In the genomic region with DNA sequence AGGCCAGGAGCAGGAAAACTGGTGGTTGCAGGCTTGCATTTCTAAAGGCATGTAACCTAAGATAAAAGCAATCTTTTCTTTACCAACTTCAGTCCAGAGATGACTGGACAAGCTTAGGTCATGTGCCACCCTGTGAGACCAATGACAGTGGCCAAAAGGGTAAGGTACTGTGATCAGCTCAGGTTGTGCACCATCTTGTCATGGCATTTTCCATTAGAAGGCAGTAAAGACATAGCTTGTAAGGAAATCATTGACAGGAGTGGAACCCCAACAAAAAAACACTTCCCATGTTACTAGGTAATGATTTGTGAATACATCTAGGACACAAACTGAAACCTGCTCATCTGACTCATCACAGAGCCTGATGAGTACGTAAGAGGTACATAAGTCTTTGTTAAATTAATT, we compare ENCODE assay signal across 11 cellular contexts. TPM values are rescaled to one million over a fixed set of nuclear protein-coding genes. Genes with fewer than 3 reads are reported as not detected.
A peak's percentile ranks its signal among the peaks of the same experiment; 100 is the strongest.
DNase-seq lines count a peak whose midpoint lies in the region; ATAC-seq lines count a peak whose summit lies in the region.
"Had no signal": no experiment of that assay in that cellular context is flagged by ENCODE, and none has a peak within 500 bp of the region (broad histone marks: within the 10 kb centered on the region; RNA-seq: fewer than 3 reads in every experiment).

No MANE protein-coding gene starts in this region.

- DNase-seq in DMS114 treated with DMSO at 0.1 percent for 48 hours (lab: John Stamatoyannopoulos, UW; ENCODE audit: unreplicated experiment), result no peak
- no peak for DNase-seq in EL
- no peak for DNase-seq in NCI-H2196 (lab: John Stamatoyannopoulos, UW; ENCODE audit: unreplicated experiment)
- DNase-seq in SK-N-DZ (ENCODE audit: low spot score), result no peak
- DNase-seq: Caco-2, Kasumi-1, NCI-H345 had no signal

- ATAC-seq in GM18511 (IDR thresholded peaks at IDR 0.05; ENCODE audit: unreplicated experiment), result peak; percentile 83
- ATAC-seq in GM19372 (IDR thresholded peaks at IDR 0.05; ENCODE audit: low read depth, unreplicated experiment), result peak; percentile 70
- peak; percentile 60 for ATAC-seq in HG02884 (IDR thresholded peaks at IDR 0.05; ENCODE audit: unreplicated experiment)
- ATAC-seq in HG03575 (IDR thresholded peaks at IDR 0.05; ENCODE audit: extremely low read depth, insufficient number of reproducible peaks, low FRiP score, unreplicated experiment), result peak; percentile 60

RNA-seq across cellular contexts. Expression of a gene that starts 35.2 kb away (rescaled TPM):
- polyA plus RNA-seq in SK-N-DZ (2014; cell fraction: cytosol; rRNA removed), result 105 and 119 TPM in 2 replicates
- 40.6 and 61.1 TPM in 2 replicates for polyA plus RNA-seq in SK-N-DZ (2014; cell fraction: nucleus; rRNA removed)
